Comparison of ENCODE assay signal across 34 cellular contexts in the genomic region with DNA sequence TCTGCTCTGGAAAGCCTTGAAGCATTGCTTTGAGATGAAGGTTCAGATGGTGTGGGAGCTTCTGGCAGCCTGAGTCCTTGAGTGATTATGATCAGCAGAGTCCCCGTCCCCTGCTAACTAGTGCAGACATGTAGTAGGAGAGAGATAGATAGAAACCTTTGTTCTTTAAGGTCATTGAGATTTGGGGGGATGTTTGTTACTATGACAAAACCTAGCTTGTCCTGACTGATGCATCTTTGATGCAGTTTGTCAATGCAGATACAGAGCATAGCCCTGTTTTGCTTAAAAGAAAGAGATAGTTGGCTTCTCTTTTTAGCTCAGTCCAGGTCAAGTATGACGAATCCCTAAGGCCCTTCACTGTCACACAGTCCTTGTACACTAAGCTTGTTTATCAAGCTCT.
"Had no signal": no experiment of that assay in that cellular context is flagged by ENCODE, and none has a peak within 500 bp of the region (broad histone marks: within the 10 kb centered on the region; RNA-seq: fewer than 3 reads in every experiment).

No MANE protein-coding gene starts in this region.

- H3K4me3 ChIP-seq: MG63 had no signal

- H3K9me3 ChIP-seq: MG63 had no signal

- H3K27me3 ChIP-seq: MG63 had no signal

- DNase-seq: Karpas-422, Kasumi-1, MG63, MM.1S, MV-4-11, NCI-H1048, NCI-H1092, NCI-H1092 treated with DMSO at 0.1 percent for 48 hours, NCI-H1105, NCI-H1105 treated with DMSO at 0.1 percent for 48 hours, NCI-H1417, NCI-H1417 treated with DMSO at 0.1 percent for 48 hours, NCI-H1436, NCI-H1436 treated with DMSO at 0.1 percent for 48 hours, NCI-H146, NCI-H1694, NCI-H1694 treated with DMSO at 0.1 percent for 48 hours, NCI-H187, NCI-H187 treated with DMSO at 0.1 percent for 48 hours, NCI-H1930, NCI-H2029, NCI-H2029 treated with DMSO at 0.1 percent for 48 hours, NCI-H2081, NCI-H2081 treated with DMSO at 0.1 percent for 48 hours, NCI-H2107, NCI-H2171, NCI-H2171 treated with DMSO at 0.1 percent for 48 hours, NCI-H2227 treated with DMSO at 0.1 percent for 48 hours, NCI-H226, NCI-H345, NCI-H446, NCI-H446 treated with DMSO at 0.1 percent for 48 hours, NCI-H510A, NCI-H510A treated with DMSO at 0.1 percent for 48 hours had no signal

- H3K36me3 ChIP-seq: MG63 had no signal
